33 cellular contexts compared by ENCODE assay signal in the genomic region with DNA sequence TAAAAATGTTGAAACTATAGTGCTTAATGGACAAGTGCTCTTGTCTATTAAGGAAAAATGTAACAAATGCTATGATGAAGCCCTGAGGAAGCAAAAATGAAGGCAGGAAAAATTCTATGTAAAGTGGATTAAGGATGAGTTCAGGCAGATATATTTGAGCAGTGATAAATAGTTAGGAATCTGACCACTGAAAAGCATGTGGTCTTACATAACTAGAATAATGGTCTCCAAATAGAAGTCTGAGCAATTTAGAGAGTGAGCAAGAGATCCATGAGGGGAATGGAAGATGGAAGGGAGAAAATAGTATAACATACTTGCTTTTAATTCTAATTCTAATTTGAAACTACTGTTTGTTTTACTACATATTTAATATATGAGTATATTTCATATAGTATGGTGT.
"Had no signal": no experiment of that assay in that cellular context is flagged by ENCODE, and none has a peak within 500 bp of the region (broad histone marks: within the 10 kb centered on the region; RNA-seq: fewer than 3 reads in every experiment).

No MANE protein-coding gene starts in this region.

- FAIRE-seq: astrocyte, bronchial epithelial cell had no signal

- DNase-seq: activated effector memory CD4-positive, alpha-beta T cell treated with anti-CD3 and anti-CD28 coated beads, Interleukin-2, amount 50 U/mL, for 16 hours; activated effector memory CD4-positive, alpha-beta T cell treated with Interleukin-2 at 50 U/mL for 16 hours; activated gamma-delta T cell; activated gamma-delta T cell treated with Interleukin-2 at 50 U/mL for 16 hours; activated naive CD4-positive, alpha-beta T cell; activated naive CD4-positive, alpha-beta T cell treated with anti-CD3 and anti-CD28 coated beads for 36 hours; activated naive CD4-positive, alpha-beta T cell treated with anti-CD3 and anti-CD28 coated beads, Interleukin-2, amount 10 ng/mL, durations not matched to agents 7 days and 5 days; activated naive CD4-positive, alpha-beta T cell treated with anti-CD3 and anti-CD28 coated beads, Interleukin-2, amount 50 U/mL, for 16 hours; activated naive CD4-positive, alpha-beta T cell treated with Interleukin-2 at 50 U/mL for 16 hours; activated naive CD8-positive, alpha-beta T cell treated with anti-CD3 and anti-CD28 coated beads for 36 hours; activated naive CD8-positive, alpha-beta T cell treated with anti-CD3 and anti-CD28 coated beads, Interleukin-2, amount 10 ng/mL, durations not matched to agents 7 days and 5 days; activated naive CD8-positive, alpha-beta T cell treated with anti-CD3 and anti-CD28 coated beads, Interleukin-2, amount 50 U/mL, for 24 hours; activated T-cell treated with anti-CD3 and anti-CD28 coated beads for 4 hours; activated T-cell treated with anti-CD3 and anti-CD28 coated beads, Interleukin-2, amount 50 U/mL, for 1 hour; activated T-cell treated with anti-CD3 and anti-CD28 coated beads, Interleukin-2, amount 50 U/mL, for 24 hours; activated T-cell treated with anti-CD3 and anti-CD28 coated beads, Interleukin-2, amount 50 U/mL, for 4 hours; activated T-cell treated with anti-CD3 and anti-CD28 coated beads, Interleukin-2, amount 50 U/mL, for 48 hours; activated T-cell treated with anti-CD3 and anti-CD28 coated beads, Interleukin-2, amount 50 U/mL, for 72 hours; adrenal gland; amniotic stem cell; amygdala; anterior cingulate cortex; aorta; body of pancreas; brain microvascular endothelial cell; caudate nucleus; central memory CD4-positive, alpha-beta T cell; cerebellar nuclear complex had no signal

- H3K27ac ChIP-seq: adrenal gland, ascending aorta, body of pancreas, brain microvascular endothelial cell, breast epithelium, cardiac muscle cell had no signal

- H3K27me3 ChIP-seq: adrenal gland, ascending aorta, body of pancreas, brain microvascular endothelial cell, breast epithelium, cardiac muscle cell had no signal

- H3K4me1 ChIP-seq: adrenal gland, ascending aorta, body of pancreas, breast epithelium had no signal

- H3K4me3 ChIP-seq: adrenal gland, ascending aorta, body of pancreas, breast epithelium, cardiac muscle cell had no signal

- H3K36me3 ChIP-seq: adrenal gland, ascending aorta, brain microvascular endothelial cell, breast epithelium, cardiac muscle cell had no signal

- H3K9me3 ChIP-seq: adrenal gland, ascending aorta, body of pancreas, breast epithelium had no signal
